Comparison of ENCODE assay signal across 20 cellular contexts in the genomic region with DNA sequence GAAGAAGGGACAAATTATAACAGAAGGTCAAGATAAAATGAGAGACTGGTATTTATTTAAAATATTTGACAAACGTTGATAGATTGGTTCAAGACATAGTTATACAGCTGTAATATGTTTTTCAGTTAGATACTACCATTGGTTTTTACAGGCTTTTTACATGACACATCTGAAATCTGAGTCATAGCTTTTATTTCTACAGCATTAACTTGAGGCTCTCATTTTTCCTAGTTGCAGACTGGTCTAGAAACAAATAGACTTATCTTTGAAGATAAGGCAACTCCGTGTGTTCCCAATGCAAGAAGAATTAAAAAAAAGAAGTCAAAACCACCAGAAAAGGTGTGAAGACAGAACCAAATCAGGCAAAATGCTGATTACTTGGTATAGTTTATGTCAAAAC. TPM values are rescaled to one million over a fixed set of nuclear protein-coding genes. Genes with fewer than 3 reads are reported as not detected.
DNase-seq lines count a peak whose midpoint lies in the region; ATAC-seq and TF ChIP-seq lines count a peak whose summit lies in the region.
"Had no signal": no experiment of that assay in that cellular context is flagged by ENCODE, and none has a peak within 500 bp of the region (broad histone marks: within the 10 kb centered on the region; RNA-seq: fewer than 3 reads in every experiment).

No MANE protein-coding gene starts in this region.

- no peak for ATAC-seq in memory B cell (ENCODE audit: low read depth)
- ATAC-seq in GM18505 (IDR thresholded peaks at IDR 0.05; ENCODE audit: unreplicated experiment) = no peak
- ATAC-seq: activated T-cell treated with anti-CD3 and anti-CD28 coated beads, Interleukin-2, amount 50 U/mL, for 4 hours; mucosa of descending colon had no signal

- peaks cover 4% of the 10 kb centered on the region for H3K9me3 Mint-ChIP-seq in chondrocyte (ENCODE audit: low read depth)
- H3K9me3 Mint-ChIP-seq in memory B cell = no peaks in the 10 kb centered on the region
- H3K9me3 Mint-ChIP-seq: activated CD4-positive, alpha-beta T cell treated with anti-CD3 and anti-CD28 coated beads, Interleukin-2, amount 10 ng/mL, durations not matched to agents 7 days and 5 days; activated T-cell treated with anti-CD3 and anti-CD28 coated beads, Interleukin-2, amount 50 U/mL, for 4 hours had no signal

- H3K36me3 Mint-ChIP-seq in chondrocyte (ENCODE audit: low read depth) (peaks cover 31% of the 10 kb centered on the region), memory B cell (peaks cover 29% of the 10 kb centered on the region)

- no peaks in the 10 kb centered on the region for H3K27me3 ChIP-seq in SJCRH30
- H3K27me3 ChIP-seq in HAP-1 (ENCODE audit: low read depth) = no peaks in the 10 kb centered on the region
- H3K27me3 ChIP-seq: BLaER1, colonic mucosa, testis had no signal

- in situ Hi-C loops in HAP-1 (cut with MboI; ENCODE audit: low sequenced_read_pairs) = no loop called here

- H3K9me3 ChIP-seq in SJCRH30 (replicated peaks) = no peaks in the 10 kb centered on the region
- H3K9me3 ChIP-seq in HAP-1 = no peaks in the 10 kb centered on the region
- H3K9me3 ChIP-seq: BLaER1, colonic mucosa, mucosa of descending colon, testis had no signal

- H3K4me1 ChIP-seq in SJCRH30 (no peaks in the 10 kb centered on the region), HAP-1 (no peaks in the 10 kb centered on the region)
- H3K4me1 ChIP-seq: BLaER1, colonic mucosa, testis had no signal

- TF ChIP-seq POLR2A in GM18505 (IDR thresholded peaks at IDR 0.05; ENCODE audit: borderline replicate concordance, extremely low read depth, insufficient read depth, insufficient read length) = no peak

- peak overlapping the region; percentile 67 for H3K27ac Mint-ChIP-seq in chondrocyte (ENCODE audit: unreplicated experiment)
- H3K27ac Mint-ChIP-seq in memory B cell = peak overlapping the region; percentile 20
- H3K27ac Mint-ChIP-seq: activated CD4-positive, alpha-beta T cell treated with anti-CD3 and anti-CD28 coated beads, Interleukin-2, amount 10 ng/mL, durations not matched to agents 7 days and 5 days had no signal

- no peak for TF ChIP-seq CTCF in chondrocyte (IDR thresholded peaks at IDR 0.05)

- H3K4me3 ChIP-seq in SJCRH30 (no peak overlapping the region), HAP-1 (no peak overlapping the region)
- H3K4me3 ChIP-seq: BLaER1, colonic mucosa, mucosa of descending colon, testis had no signal

- DNase-seq in AG20443 (ENCODE audit: low spot score) = peak; percentile 24
- peak; percentile 55 for DNase-seq in LHCN-M2 (ENCODE audit: low read depth)
- no peak for DNase-seq in chondrocyte (ENCODE audit: low spot score)
- DNase-seq in memory B cell (ENCODE audit: low spot score in 2 of 2) = no peak
- no peak for DNase-seq in SJCRH30
- no peak for DNase-seq in HAP-1 (ENCODE audit: low spot score in 2 of 2)
- DNase-seq in epidermal melanocyte (ENCODE audit: insufficient read length, low spot score) = no peak
- DNase-seq: activated CD4-positive, alpha-beta T cell treated with anti-CD3 and anti-CD28 coated beads, Interleukin-2, amount 10 ng/mL, durations not matched to agents 7 days and 5 days; activated T-cell treated with anti-CD3 and anti-CD28 coated beads, Interleukin-2, amount 50 U/mL, for 4 hours; colonic mucosa; DMS153; mucosa of descending colon; NCI-H2081 treated with DMSO at 0.1 percent for 48 hours; NCI-H526 treated with DMSO at 0.1 percent for 48 hours; OCI-M1; stimulated activated CD4-positive, alpha-beta T cell treated with anti-CD3 and anti-CD28 coated beads, Interleukin-2, amount 100 ng/mL, for 48 hours; testis had no signal

- H3K4me3 Mint-ChIP-seq in chondrocyte (ENCODE audit: unreplicated experiment) (no peak overlapping the region), memory B cell (no peak overlapping the region)
- H3K4me3 Mint-ChIP-seq: activated CD4-positive, alpha-beta T cell treated with anti-CD3 and anti-CD28 coated beads, Interleukin-2, amount 10 ng/mL, durations not matched to agents 7 days and 5 days; activated T-cell treated with anti-CD3 and anti-CD28 coated beads, Interleukin-2, amount 50 U/mL, for 4 hours; IgD-negative memory B cell had no signal

- H3K4me1 Mint-ChIP-seq in chondrocyte (ENCODE audit: low read depth) (peaks cover 11% of the 10 kb centered on the region), memory B cell (no peaks in the 10 kb centered on the region)
- H3K4me1 Mint-ChIP-seq: activated CD4-positive, alpha-beta T cell treated with anti-CD3 and anti-CD28 coated beads, Interleukin-2, amount 10 ng/mL, durations not matched to agents 7 days and 5 days; IgD-negative memory B cell had no signal

- H3K36me3 ChIP-seq in SJCRH30 (peaks cover 23% of the 10 kb centered on the region), HAP-1 (replicated peaks) (peaks cover 27% of the 10 kb centered on the region)
- H3K36me3 ChIP-seq: colonic mucosa had no signal

- no peaks in the 10 kb centered on the region for H3K27me3 Mint-ChIP-seq in chondrocyte (ENCODE audit: low read depth)
- H3K27me3 Mint-ChIP-seq in memory B cell = no peaks in the 10 kb centered on the region
- H3K27me3 Mint-ChIP-seq: activated CD4-positive, alpha-beta T cell treated with anti-CD3 and anti-CD28 coated beads, Interleukin-2, amount 10 ng/mL, durations not matched to agents 7 days and 5 days; IgD-negative memory B cell had no signal

- H3K27ac ChIP-seq in SJCRH30 = no peak overlapping the region
- H3K27ac ChIP-seq: BLaER1, colonic mucosa, testis had no signal

RNA-seq across cellular contexts. Expression of gene CEP57, which starts 31.3 kb away (rescaled TPM):
- total RNA-seq in LHCN-M2 (2014; rRNA removed) = 42.6 and 49.7 TPM in 2 replicates
- 11.6 TPM for polyA plus RNA-seq in LHCN-M2 (2012)
- 27.8 to 30.1 TPM (median 28.8 TPM) in 3 replicates for total RNA-seq in chondrocyte
- total RNA-seq in SJCRH30 (2014; rRNA removed; shearing (Covaris generic)) = 48.1 and 53.4 TPM in 2 replicates

RNA-seq across cellular contexts. Expression of gene FAM76B, which starts 32.1 kb away (rescaled TPM):
- total RNA-seq in LHCN-M2 (2014; rRNA removed) = 16.4 and 22.0 TPM in 2 replicates
- polyA plus RNA-seq in LHCN-M2 (2012) = 2.7 TPM
- total RNA-seq in chondrocyte = 16.5 to 22.5 TPM (median 19.5 TPM) in 3 replicates
- 16.3 and 19.1 TPM in 2 replicates for total RNA-seq in SJCRH30 (2014; rRNA removed; shearing (Covaris generic))

Comparison
In these comparisons a context has a peak if more than half of its experiments do, and no peak if none do; other contexts are left out.
1. DNase-seq: peak in AG20443 (single experiment) and LHCN-M2 (single experiment); none in chondrocyte (single experiment), memory B cell (0 of 2), SJCRH30 (0 of 2), HAP-1 (0 of 2) and epidermal melanocyte (single experiment).